ENCODE assay signal across 16 cellular contexts in genomic region chr7:83439021-83439420, GRCh38.
DNase-seq lines count a peak whose midpoint lies in the region; ATAC-seq and TF ChIP-seq lines count a peak whose summit lies in the region.
"Had no signal": no experiment of that assay in that cellular context is flagged by ENCODE, and none has a peak within 500 bp of the region (broad histone marks: within the 10 kb centered on the region; RNA-seq: fewer than 3 reads in every experiment).

No MANE protein-coding gene starts in this region.

- no peak for TF ChIP-seq CTCF in endodermal cell (conservative IDR thresholded peaks at IDR 0.05)
- no peak for TF ChIP-seq CTCF in neural crest cell (conservative IDR thresholded peaks at IDR 0.05)

- in situ Hi-C loops in HAP-1 (cut with MboI; ENCODE audit: low sequenced_read_pairs): no loop called here

- no peaks in the 10 kb centered on the region for H3K9me3 ChIP-seq in HAP-1
- H3K9me3 ChIP-seq in SJCRH30 (replicated peaks): no peaks in the 10 kb centered on the region
- H3K9me3 ChIP-seq in endodermal cell (ENCODE audit: control insufficient read depth, low read length): peaks cover 14% of the 10 kb centered on the region

- no peaks in the 10 kb centered on the region for H3K36me3 ChIP-seq in HAP-1 (replicated peaks)
- H3K36me3 ChIP-seq in SJCRH30: no peaks in the 10 kb centered on the region
- peaks cover 20% of the 10 kb centered on the region for H3K36me3 ChIP-seq in endodermal cell (ENCODE audit: control insufficient read depth, insufficient read depth, low read length)

- H3K27me3 ChIP-seq in HAP-1 (ENCODE audit: low read depth) (no peaks in the 10 kb centered on the region), SJCRH30 (no peaks in the 10 kb centered on the region), endodermal cell (ENCODE audit: control insufficient read depth, insufficient read depth, low read length, poor library complexity, severe bottlenecking) (no peaks in the 10 kb centered on the region)

- no peak for ATAC-seq in activated T-cell treated with anti-CD3 and anti-CD28 coated beads, Interleukin-2, amount 50 U/mL, for 4 hours
- ATAC-seq: HepG2 had no signal

- H3K9ac ChIP-seq in endodermal cell (ENCODE audit: extremely low read depth, low read length, poor library complexity, severe bottlenecking): no peak overlapping the region

- H3K36me3 Mint-ChIP-seq in endodermal cell (ENCODE audit: low read depth): peaks cover 18% of the 10 kb centered on the region
- no peaks in the 10 kb centered on the region for H3K36me3 Mint-ChIP-seq in neural crest cell (ENCODE audit: low read depth)
- H3K36me3 Mint-ChIP-seq in activated T-cell treated with anti-CD3 and anti-CD28 coated beads, Interleukin-2, amount 50 U/mL, for 4 hours (ENCODE audit: insufficient read depth): no peaks in the 10 kb centered on the region
- H3K36me3 Mint-ChIP-seq: CD4-positive, alpha-beta memory T cell had no signal

- H3K4me3 Mint-ChIP-seq in endodermal cell: no peak overlapping the region
- H3K4me3 Mint-ChIP-seq in neural crest cell: no peak overlapping the region
- no peak overlapping the region for H3K4me3 Mint-ChIP-seq in activated T-cell treated with anti-CD3 and anti-CD28 coated beads, Interleukin-2, amount 50 U/mL, for 4 hours
- H3K4me3 Mint-ChIP-seq: B cell; CD4-positive, alpha-beta memory T cell; HFFc6 had no signal

- H3K9me3 Mint-ChIP-seq in endodermal cell: peaks cover 2% of the 10 kb centered on the region
- no peaks in the 10 kb centered on the region for H3K9me3 Mint-ChIP-seq in neural crest cell
- H3K9me3 Mint-ChIP-seq in activated T-cell treated with anti-CD3 and anti-CD28 coated beads, Interleukin-2, amount 50 U/mL, for 4 hours: peaks cover 10% of the 10 kb centered on the region
- H3K9me3 Mint-ChIP-seq: HFFc6 had no signal

- no peak overlapping the region for H3K4me3 ChIP-seq in HAP-1
- no peak overlapping the region for H3K4me3 ChIP-seq in SJCRH30
- H3K4me3 ChIP-seq in endodermal cell (ENCODE audit: low read length): no peak overlapping the region

- WGBS in endodermal cell (ENCODE audit: insufficient coverage in 1 of 2, insufficient read length in 1 of 2), 2 experiments: 86 to 90% methylated on average over 1 to 4 of the region's 4 CpGs

- H3K27ac Mint-ChIP-seq in endodermal cell (no peak overlapping the region), neural crest cell (ENCODE audit: unreplicated experiment) (peak overlapping the region; percentile 88)
- H3K27ac Mint-ChIP-seq: B cell; CD4-positive, alpha-beta memory T cell; HFFc6 had no signal

- H3K4me1 ChIP-seq in HAP-1 (peaks cover 48% of the 10 kb centered on the region), SJCRH30 (peaks cover 9% of the 10 kb centered on the region; the same call in 1 of the 2 replicates), endodermal cell (ENCODE audit: control insufficient read depth, insufficient read depth, low read length) (no peaks in the 10 kb centered on the region)

- H3K27ac ChIP-seq in SJCRH30: peak overlapping the region; percentile 41
- H3K27ac ChIP-seq in endodermal cell (ENCODE audit: low read depth, low read length): peak overlapping the region; percentile 7
- H3K27ac ChIP-seq: RWPE1 had no signal

- DNase-seq in HAP-1 (ENCODE audit: low spot score in 2 of 2) (peak; percentile 72 to 96), SJCRH30 (peak; percentile 51 to 79), endodermal cell (no peak), neural crest cell (ENCODE audit: low read depth, low spot score) (no peak), AG08395 (ENCODE audit: low spot score) (no peak)
- DNase-seq in activated T-cell treated with anti-CD3 and anti-CD28 coated beads, Interleukin-2, amount 50 U/mL, for 4 hours: no peak
- no peak for DNase-seq in activated CD4-positive, alpha-beta T cell treated with anti-CD3 and anti-CD28 coated beads for 4 hours
- DNase-seq in central memory CD4-positive, alpha-beta T cell: no peak
- DNase-seq: CD4-positive, alpha-beta memory T cell; GOT3; HFFc6; NCI-H1930; NCI-H2171 treated with DMSO at 0.1 percent for 48 hours had no signal

- no peaks in the 10 kb centered on the region for H3K27me3 Mint-ChIP-seq in endodermal cell (ENCODE audit: insufficient read depth)
- H3K27me3 Mint-ChIP-seq in neural crest cell (ENCODE audit: low read depth): no peaks in the 10 kb centered on the region
- no peaks in the 10 kb centered on the region for H3K27me3 Mint-ChIP-seq in activated T-cell treated with anti-CD3 and anti-CD28 coated beads, Interleukin-2, amount 50 U/mL, for 4 hours (ENCODE audit: low read depth)
- H3K27me3 Mint-ChIP-seq: B cell; CD4-positive, alpha-beta memory T cell had no signal

- H3K4me1 Mint-ChIP-seq in endodermal cell (peaks cover 12% of the 10 kb centered on the region), neural crest cell (peaks cover 8% of the 10 kb centered on the region)
- H3K4me1 Mint-ChIP-seq in activated T-cell treated with anti-CD3 and anti-CD28 coated beads, Interleukin-2, amount 50 U/mL, for 4 hours (ENCODE audit: low read depth): no peaks in the 10 kb centered on the region
- H3K4me1 Mint-ChIP-seq: B cell; CD4-positive, alpha-beta memory T cell had no signal

Comparison
In these comparisons a context has a peak if more than half of its experiments do, and no peak if none do; other contexts are left out.
1. DNase-seq: peak in HAP-1 (2 of 2) and SJCRH30 (2 of 2); none in endodermal cell (single experiment), neural crest cell (single experiment), activated T-cell treated with anti-CD3 and anti-CD28 coated beads, Interleukin-2, amount 50 U/mL, for 4 hours (single experiment), AG08395 (single experiment), activated CD4-positive, alpha-beta T cell treated with anti-CD3 and anti-CD28 coated beads for 4 hours (0 of 2) and central memory CD4-positive, alpha-beta T cell (single experiment).